8 cellular contexts compared by ENCODE assay signal in genomic region chr12:1606021-1606622, GRCh38. TPM values are rescaled to one million over a fixed set of nuclear protein-coding genes. Genes with fewer than 3 reads are reported as not detected.
A peak's percentile ranks its signal among the peaks of the same experiment; 100 is the strongest.
DNase-seq lines count a peak whose midpoint lies in the region; ATAC-seq and TF ChIP-seq lines count a peak whose summit lies in the region.

No MANE protein-coding gene starts in this region.

- H3K4me1 Mint-ChIP-seq in activated CD8-positive, alpha-beta T cell treated with anti-CD3 and anti-CD28 coated beads, Interleukin-2, amount 10 ng/mL, durations not matched to agents 7 days and 5 days (ENCODE audit: low read depth), result peaks cover 42% of the 10 kb centered on the region

- peak; percentile 68 for ATAC-seq in HG03060 (IDR thresholded peaks at IDR 0.05; ENCODE audit: low read depth, unreplicated experiment)
- ATAC-seq in activated CD8-positive, alpha-beta T cell treated with anti-CD3 and anti-CD28 coated beads, Interleukin-2, amount 10 ng/mL, durations not matched to agents 7 days and 5 days, result no peak

- peaks cover 12% of the 10 kb centered on the region for H3K27me3 Mint-ChIP-seq in activated CD8-positive, alpha-beta T cell treated with anti-CD3 and anti-CD28 coated beads, Interleukin-2, amount 10 ng/mL, durations not matched to agents 7 days and 5 days (ENCODE audit: low read depth)

- no peaks in the 10 kb centered on the region for H3K27me3 ChIP-seq in muscle layer of colon (ENCODE audit: control insufficient read depth in 1 of 2, insufficient read depth in 2 of 2, low read length in 2 of 2)
- H3K27me3 ChIP-seq in stomach smooth muscle (ENCODE audit: control insufficient read depth in 1 of 2, insufficient read depth in 2 of 2, low read length in 2 of 2), result no peaks in the 10 kb centered on the region

- H3K9ac ChIP-seq in muscle layer of colon (ENCODE audit: low read length) (peak overlapping the region; percentile 57), stomach smooth muscle (ENCODE audit: low read length in 2 of 2) (peak overlapping the region; percentile 79 to 80)

- H3K36me3 ChIP-seq in muscle layer of colon (ENCODE audit: insufficient read depth, low read length) (no peaks in the 10 kb centered on the region), stomach smooth muscle (ENCODE audit: control insufficient read depth in 2 of 2, insufficient read depth in 2 of 2, low read length in 2 of 2) (no peaks in the 10 kb centered on the region)

- H3K9me3 ChIP-seq in muscle layer of colon (ENCODE audit: low read length), result no peaks in the 10 kb centered on the region
- no peaks in the 10 kb centered on the region for H3K9me3 ChIP-seq in stomach smooth muscle (ENCODE audit: control insufficient read depth in 2 of 2, low read length in 2 of 2)

- CTCF ChIA-PET in activated CD8-positive, alpha-beta T cell treated with anti-CD3 and anti-CD28 coated beads, Interleukin-2, amount 10 ng/mL, durations not matched to agents 7 days and 5 days (lab: Charles Lee), result interaction anchor here (0.9 to 2.9 kb wide), 12 partner anchors 14 to 488 kb away, joined by 3 to 35 read pairs (median 4); no protein-coding TSS in a partner anchor

- H3K4me3 ChIP-seq in epithelial cell of esophagus (ENCODE audit: low read length) (peak overlapping the region; percentile 41), muscle layer of colon (ENCODE audit: low read depth in 1 of 2, low read length in 2 of 2) (peak overlapping the region; percentile 35 to 65), stomach smooth muscle (ENCODE audit: low read length in 2 of 2) (peak overlapping the region; percentile 73 to 76)

- peaks cover 18% of the 10 kb centered on the region for H3K4me1 ChIP-seq in muscle layer of colon (ENCODE audit: insufficient read depth, low read length)
- H3K4me1 ChIP-seq in stomach smooth muscle (ENCODE audit: control insufficient read depth, insufficient read depth, low read length), result peaks cover 23% of the 10 kb centered on the region

- no peak for TF ChIP-seq CTCF in epithelial cell of esophagus (IDR thresholded peaks at IDR 0.05; ENCODE audit: insufficient read depth, low read depth, low read length, missing control alignments)

- H3K9me3 Mint-ChIP-seq in activated CD8-positive, alpha-beta T cell treated with anti-CD3 and anti-CD28 coated beads, Interleukin-2, amount 10 ng/mL, durations not matched to agents 7 days and 5 days (ENCODE audit: insufficient read depth), result no peaks in the 10 kb centered on the region

- H3K36me3 Mint-ChIP-seq in activated CD8-positive, alpha-beta T cell treated with anti-CD3 and anti-CD28 coated beads, Interleukin-2, amount 10 ng/mL, durations not matched to agents 7 days and 5 days (ENCODE audit: low read depth), result no peaks in the 10 kb centered on the region

- POLR2A ChIA-PET in activated CD8-positive, alpha-beta T cell treated with anti-CD3 and anti-CD28 coated beads, Interleukin-2, amount 10 ng/mL, durations not matched to agents 7 days and 5 days (lab: Charles Lee), result no interaction called here

- H3K27ac Mint-ChIP-seq in activated CD8-positive, alpha-beta T cell treated with anti-CD3 and anti-CD28 coated beads, Interleukin-2, amount 10 ng/mL, durations not matched to agents 7 days and 5 days, result no peak overlapping the region

- DNase-seq in NCI-H524 (lab: John Stamatoyannopoulos, UW), result peak; percentile 1 to 7
- DNase-seq in NCI-H524 treated with DMSO at 0.1 percent for 48 hours (lab: John Stamatoyannopoulos, UW), result no peak
- DNase-seq in NCI-H446 treated with DMSO at 0.1 percent for 48 hours (lab: John Stamatoyannopoulos, UW), result peak; percentile 86
- DNase-seq in activated CD8-positive, alpha-beta T cell treated with anti-CD3 and anti-CD28 coated beads, Interleukin-2, amount 10 ng/mL, durations not matched to agents 7 days and 5 days, result no peak
- DNase-seq in epithelial cell of esophagus (ENCODE audit: low read depth), result peak; percentile 96

- peak overlapping the region; percentile 72 for H3K4me3 Mint-ChIP-seq in activated CD8-positive, alpha-beta T cell treated with anti-CD3 and anti-CD28 coated beads, Interleukin-2, amount 10 ng/mL, durations not matched to agents 7 days and 5 days

- H3K27ac ChIP-seq in muscle layer of colon (ENCODE audit: low read depth, low read length), result peak overlapping the region; percentile 92
- peak overlapping the region; percentile 95 for H3K27ac ChIP-seq in stomach smooth muscle (ENCODE audit: low read length)

RNA-seq across cellular contexts. Expression of gene FBXL14, which starts 11.7 kb away (rescaled TPM):
- total RNA-seq in activated CD8-positive, alpha-beta T cell treated with anti-CD3 and anti-CD28 coated beads, Interleukin-2, amount 10 ng/mL, durations not matched to agents 7 days and 5 days, result 10 to 100 TPM; 27.5 to 28.9 TPM

RNA-seq across cellular contexts. Expression of gene WNT5B, which starts 22.9 kb away (rescaled TPM):
- total RNA-seq in activated CD8-positive, alpha-beta T cell treated with anti-CD3 and anti-CD28 coated beads, Interleukin-2, amount 10 ng/mL, durations not matched to agents 7 days and 5 days, result not detected

Comparison
In these comparisons a context has a peak if more than half of its experiments do, and no peak if none do; other contexts are left out.
1. DNase-seq: peak in NCI-H524 (2 of 2), NCI-H446 treated with DMSO at 0.1 percent for 48 hours (single experiment) and epithelial cell of esophagus (single experiment); none in NCI-H524 treated with DMSO at 0.1 percent for 48 hours (single experiment) and activated CD8-positive, alpha-beta T cell treated with anti-CD3 and anti-CD28 coated beads, Interleukin-2, amount 10 ng/mL, durations not matched to agents 7 days and 5 days (single experiment).
2. Peak in every context shown above with its lines, with median percentiles within 50 percentile points of each other: H3K4me3 ChIP-seq.